29 cellular contexts compared by ENCODE assay signal in genomic region chr12:6860942-6861341, GRCh38. TPM values are rescaled to one million over a fixed set of nuclear protein-coding genes. Genes with fewer than 3 reads are reported as not detected.
"Had no signal": no experiment of that assay in that cellular context is flagged by ENCODE, and none has a peak within 500 bp of the region (broad histone marks: within the 10 kb centered on the region; RNA-seq: fewer than 3 reads in every experiment).

No MANE protein-coding gene starts in this region.

- DNase-seq: activated CD4-positive, alpha-beta T cell treated with anti-CD3 and anti-CD28 coated beads for 36 hours; activated CD4-positive, alpha-beta T cell treated with anti-CD3 and anti-CD28 coated beads, Interleukin-2, amount 10 ng/mL, durations not matched to agents 7 days and 5 days; activated CD4-positive, alpha-beta T cell treated with anti-CD3 and anti-CD28 coated beads, Interleukin-2, amount 50 U/mL, for 48 hours; activated CD8-positive, alpha-beta memory T cell treated with anti-CD3 and anti-CD28 coated beads, Interleukin-2, amount 50 U/mL, for 4 hours; activated CD8-positive, alpha-beta T cell treated with anti-CD3 and anti-CD28 coated beads, Interleukin-2, amount 10 ng/mL, durations not matched to agents 7 days and 5 days; activated effector memory CD4-positive, alpha-beta T cell treated with Interleukin-2 at 50 U/mL for 16 hours; activated naive CD4-positive, alpha-beta T cell treated with anti-CD3 and anti-CD28 coated beads, Interleukin-2, amount 50 U/mL, for 16 hours; activated naive CD8-positive, alpha-beta T cell treated with anti-CD3 and anti-CD28 coated beads, Interleukin-2, amount 10 ng/mL, durations not matched to agents 7 days and 5 days; activated T-cell treated with anti-CD3 and anti-CD28 coated beads for 4 hours; activated T-cell treated with anti-CD3 and anti-CD28 coated beads, Interleukin-2, amount 50 U/mL, for 4 hours; body of pancreas; Karpas-422; NCI-H1048; NCI-H1105 treated with DMSO at 0.1 percent for 48 hours; NCI-H1436; NCI-H1694; NCI-H1930; NCI-H345; NCI-H524 treated with DMSO at 0.1 percent for 48 hours; SHP77; SJCRH30 had no signal

- ATAC-seq: activated CD4-positive, alpha-beta T cell treated with anti-CD3 and anti-CD28 coated beads for 36 hours; activated CD4-positive, CD25-positive, alpha-beta regulatory T cell treated with anti-CD3 and anti-CD28 coated beads, Interleukin-2, amount 50 U/mL, for 24 hours; activated CD8-positive, alpha-beta T cell treated with anti-CD3 and anti-CD28 coated beads, Interleukin-2, amount 10 ng/mL, durations not matched to agents 7 days and 5 days; activated T-cell treated with anti-CD3 and anti-CD28 coated beads, Interleukin-2, amount 50 U/mL, for 4 hours; body of pancreas; Panc1; WTC11 had no signal

- H3K4me3 Mint-ChIP-seq: activated CD4-positive, alpha-beta T cell treated with anti-CD3 and anti-CD28 coated beads for 36 hours; activated CD4-positive, alpha-beta T cell treated with anti-CD3 and anti-CD28 coated beads, Interleukin-2, amount 10 ng/mL, durations not matched to agents 7 days and 5 days; activated CD8-positive, alpha-beta T cell treated with anti-CD3 and anti-CD28 coated beads, Interleukin-2, amount 10 ng/mL, durations not matched to agents 7 days and 5 days; activated naive CD8-positive, alpha-beta T cell treated with anti-CD3 and anti-CD28 coated beads, Interleukin-2, amount 10 ng/mL, durations not matched to agents 7 days and 5 days; activated T-cell treated with anti-CD3 and anti-CD28 coated beads, Interleukin-2, amount 50 U/mL, for 4 hours; activated T-helper 1 cell treated with anti-CD3 and anti-CD28 coated beads, Interleukin-12 subunit alpha, Interleukin-12 subunit beta, Interleukin-2, Interleukin-4 antibody, amounts not matched to agents 30 ng/mL and 10 ng/mL and 1 ng/mL, durations not matched to agents 14 hours and 24 hours and 36 hours; T-helper 2 cell treated with Interferon-gamma antibody and Interleukin-4, amounts not matched to agents 5 μg/mL and 100 μg/mL, for 36 hours; WTC11 had no signal

- H3K27me3 Mint-ChIP-seq: activated CD4-positive, alpha-beta T cell treated with anti-CD3 and anti-CD28 coated beads for 36 hours; activated CD4-positive, alpha-beta T cell treated with anti-CD3 and anti-CD28 coated beads, Interleukin-2, amount 10 ng/mL, durations not matched to agents 7 days and 5 days; activated naive CD8-positive, alpha-beta T cell treated with anti-CD3 and anti-CD28 coated beads, Interleukin-2, amount 10 ng/mL, durations not matched to agents 7 days and 5 days had no signal

- H3K4me1 Mint-ChIP-seq: activated CD4-positive, alpha-beta T cell treated with anti-CD3 and anti-CD28 coated beads for 36 hours; activated CD4-positive, alpha-beta T cell treated with anti-CD3 and anti-CD28 coated beads, Interleukin-2, amount 10 ng/mL, durations not matched to agents 7 days and 5 days; activated naive CD8-positive, alpha-beta T cell treated with anti-CD3 and anti-CD28 coated beads, Interleukin-2, amount 10 ng/mL, durations not matched to agents 7 days and 5 days had no signal

- H3K27ac Mint-ChIP-seq: activated CD4-positive, alpha-beta T cell treated with anti-CD3 and anti-CD28 coated beads for 36 hours; activated CD4-positive, alpha-beta T cell treated with anti-CD3 and anti-CD28 coated beads, Interleukin-2, amount 10 ng/mL, durations not matched to agents 7 days and 5 days; activated CD8-positive, alpha-beta T cell treated with anti-CD3 and anti-CD28 coated beads, Interleukin-2, amount 10 ng/mL, durations not matched to agents 7 days and 5 days; activated T-helper 1 cell treated with anti-CD3 and anti-CD28 coated beads, Interleukin-12 subunit alpha, Interleukin-12 subunit beta, Interleukin-2, Interleukin-4 antibody, amounts not matched to agents 30 ng/mL and 10 ng/mL and 1 ng/mL, durations not matched to agents 14 hours and 24 hours and 36 hours; T-helper 2 cell treated with Interferon-gamma antibody and Interleukin-4, amounts not matched to agents 5 μg/mL and 100 μg/mL, for 36 hours; WTC11 had no signal

- FAIRE-seq: astrocyte, TTC549 had no signal

- H3K9me3 Mint-ChIP-seq: activated CD4-positive, alpha-beta T cell treated with anti-CD3 and anti-CD28 coated beads, Interleukin-2, amount 10 ng/mL, durations not matched to agents 7 days and 5 days; activated naive CD8-positive, alpha-beta T cell treated with anti-CD3 and anti-CD28 coated beads, Interleukin-2, amount 10 ng/mL, durations not matched to agents 7 days and 5 days; activated T-cell treated with anti-CD3 and anti-CD28 coated beads, Interleukin-2, amount 50 U/mL, for 4 hours; activated T-helper 1 cell treated with anti-CD3 and anti-CD28 coated beads, Interleukin-12 subunit alpha, Interleukin-12 subunit beta, Interleukin-2, Interleukin-4 antibody, amounts not matched to agents 30 ng/mL and 10 ng/mL and 1 ng/mL, durations not matched to agents 14 hours and 24 hours and 36 hours; T-helper 2 cell treated with Interferon-gamma antibody and Interleukin-4, amounts not matched to agents 5 μg/mL and 100 μg/mL, for 36 hours; WTC11 had no signal

RNA-seq across cellular contexts. Expression of gene GNB3, which starts 20.2 kb away (rescaled TPM):
- total RNA-seq: activated CD4-positive, alpha-beta T cell treated with anti-CD3 and anti-CD28 coated beads, Interleukin-2, amount 10 ng/mL, durations not matched to agents 7 days and 5 days; MCF 10A had no signal
